8 cellular contexts compared by ENCODE assay signal in the genomic region with DNA sequence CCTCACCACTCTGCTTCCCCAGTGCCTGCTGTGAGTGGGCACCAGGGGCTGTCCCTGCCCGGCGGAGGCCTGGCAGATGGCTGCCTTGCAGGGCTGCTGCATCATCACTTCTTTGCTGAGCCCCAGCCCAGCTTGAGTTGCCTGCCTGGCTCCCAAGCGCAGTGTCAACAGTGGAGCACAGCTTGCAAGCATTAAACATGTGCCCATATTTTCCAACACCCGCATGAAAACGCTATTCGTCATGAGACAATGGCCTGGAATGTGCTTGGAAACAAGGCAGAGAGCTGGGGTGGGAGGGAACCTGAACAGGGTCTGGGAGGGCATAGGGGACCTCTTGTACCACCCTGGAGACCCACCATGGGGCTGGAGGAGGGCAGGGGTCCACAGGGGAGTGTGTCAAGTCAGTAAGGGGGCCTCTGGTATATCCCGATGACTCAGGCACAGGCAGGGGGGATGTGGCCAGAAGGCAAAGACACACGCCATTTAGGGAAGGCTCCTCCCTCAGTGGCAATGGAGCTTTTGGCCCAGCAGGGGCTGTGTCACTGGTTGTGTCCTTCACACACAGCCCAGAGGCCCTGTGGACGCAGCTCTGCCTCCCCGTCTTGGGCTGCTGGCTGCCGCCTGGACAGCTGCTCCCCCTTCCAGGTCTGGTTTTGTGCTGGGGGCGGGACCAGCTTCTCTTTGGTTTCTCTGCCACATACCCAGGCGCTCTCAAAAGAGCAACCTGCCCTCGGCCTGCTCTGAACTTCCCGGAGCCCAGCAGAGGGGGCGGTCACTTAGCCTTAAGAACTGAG. TPM values are rescaled to one million over a fixed set of nuclear protein-coding genes. Genes with fewer than 3 reads are reported as not detected.
DNase-seq lines count a peak whose midpoint lies in the region; ATAC-seq and TF ChIP-seq lines count a peak whose summit lies in the region.

No MANE protein-coding gene starts in this region.

- H3K27me3 ChIP-seq in SJCRH30 (no peaks in the 10 kb centered on the region), gastroesophageal sphincter (no peaks in the 10 kb centered on the region), psoas muscle (ENCODE audit: insufficient read depth in 3 of 3, low read length in 2 of 3) (no peaks in the 10 kb centered on the region), PC-9 (ENCODE audit: insufficient read depth, low read depth) (no peaks in the 10 kb centered on the region)

- intact Hi-C loops in psoas muscle (cut with DNase I) = loop anchor here in 1 of 2 donors (5.0 kb wide), 1 partner anchor 34 kb away; no protein-coding TSS in a partner anchor
- intact Hi-C loops in PC-9 (cut with micrococcal nuclease; ENCODE audit: unreplicated experiment) = no loop called here

- TF ChIP-seq CTCF in gastroesophageal sphincter (IDR thresholded peaks at IDR 0.05) = peak in 3 of 4 experiments; percentile 26 to 78 (median 67)
- TF ChIP-seq CTCF in psoas muscle (IDR thresholded peaks at IDR 0.05) = peak; percentile 35
- no peak for TF ChIP-seq CTCF in PC-9 (conservative IDR thresholded peaks at IDR 0.05)

- H3K9me2 ChIP-seq in PC-9 (ENCODE audit: insufficient read depth) = no peaks in the 10 kb centered on the region

- POLR2A ChIA-PET in PC-9 (lab: Charles Lee; ENCODE audit: unreplicated experiment) = no interaction called here

- in situ Hi-C loops in KBM-7 (cut with MboI; ENCODE audit: low pct_unique_long_range_greater_than_20kb, low sequenced_read_pairs) = no loop called here

- peaks cover 4% of the 10 kb centered on the region in 2 donors for H3K4me1 Mint-ChIP-seq in immature natural killer cell

- H3K4me1 ChIP-seq in SJCRH30 = peaks cover 68% of the 10 kb centered on the region
- peaks cover 12 to 98% (median 64%) of the 10 kb centered on the region in 3 donors for H3K4me1 ChIP-seq in gastroesophageal sphincter
- peaks cover 62% of the 10 kb centered on the region for H3K4me1 ChIP-seq in psoas muscle
- H3K4me1 ChIP-seq in PC-9 (replicated peaks; ENCODE audit: insufficient read depth) = peaks cover 27% of the 10 kb centered on the region

- 0 out of 2 replicates have a peak, but pooled peaks cover 8% of the 10 kb centered on the region for H3K79me2 ChIP-seq in PC-9 (ENCODE audit: low read depth)

- H3K4me3 ChIP-seq in SJCRH30 (no peak overlapping the region), gastroesophageal sphincter (no peak overlapping the region), psoas muscle (no peak overlapping the region), PC-9 (no peak overlapping the region)

- DNase-seq in EL = peak; percentile 90
- peak; percentile 87 to 88 for DNase-seq in SJCRH30
- peak; percentile 75 to 86 for DNase-seq in psoas muscle
- no peak for DNase-seq in immature natural killer cell
- no peak for DNase-seq in PC-9
- DNase-seq in KBM-7 = no peak

- H4K20me1 ChIP-seq in PC-9 (ENCODE audit: insufficient read depth) = no peaks in the 10 kb centered on the region

- CTCF ChIA-PET in PC-9 (lab: Charles Lee) = no interaction called here

- TF ChIP-seq POLR2A in gastroesophageal sphincter (IDR thresholded peaks at IDR 0.05) = peak; percentile 16 to 17

- ATAC-seq in gastroesophageal sphincter = peak; percentile 83
- peak; percentile 68 to 80 (median 78) for ATAC-seq in psoas muscle
- ATAC-seq in HG03175 (IDR thresholded peaks at IDR 0.05; ENCODE audit: unreplicated experiment) = no peak

- no peak for TF ChIP-seq EP300 in gastroesophageal sphincter (IDR thresholded peaks at IDR 0.05)

- WGBS in gastroesophageal sphincter (ENCODE audit: low coverage in 1 of 2), 2 donors = 23% methylated on average over 2 to 3 of the region's 16 CpGs
- 34 to 47% (median 37%) methylated on average over 16 of the region's 16 CpGs for WGBS in psoas muscle, 3 donors

- peaks cover 0 to 3% (median 0%) of the 10 kb centered on the region in 3 donors for H3K36me3 Mint-ChIP-seq in immature natural killer cell

- H3K27ac ChIP-seq in SJCRH30 (peak overlapping the region; percentile 72), gastroesophageal sphincter (peak overlapping the region; percentile 69 to 98 (median 96)), psoas muscle (peak overlapping the region; percentile 85), PC-9 (no peak overlapping the region)

- BruUV-seq in PC-9 (replicated peaks; lab: Mats Ljungman, UMichigan) = no TSS peak

- H3K9me3 ChIP-seq in SJCRH30 (replicated peaks) (no peaks in the 10 kb centered on the region), gastroesophageal sphincter (no peaks in the 10 kb centered on the region), psoas muscle (no peaks in the 10 kb centered on the region), PC-9 (ENCODE audit: insufficient read depth, low read depth) (no peaks in the 10 kb centered on the region)

- H3F3A ChIP-seq in PC-9 (ENCODE audit: insufficient read depth, low read depth) = peaks cover 18% of the 10 kb centered on the region

- H3K27me3 Mint-ChIP-seq in immature natural killer cell (ENCODE audit: low read depth in 3 of 3) = peaks cover 0 to 2% (median 0%) of the 10 kb centered on the region in 3 donors

- no peak overlapping the region for H3K27ac Mint-ChIP-seq in immature natural killer cell

- no peak overlapping the region for H3K4me3 Mint-ChIP-seq in immature natural killer cell

- H2AFZ ChIP-seq in PC-9 = no peak overlapping the region

- no peak overlapping the region for H3K4me2 ChIP-seq in PC-9

- H3K36me3 ChIP-seq in SJCRH30 (no peaks in the 10 kb centered on the region), gastroesophageal sphincter (peaks cover 0 to 7% of the 10 kb centered on the region in 2 donors), psoas muscle (ENCODE audit: insufficient read depth in 1 of 2, low read depth in 1 of 2) (no peaks in the 10 kb centered on the region), PC-9 (ENCODE audit: low read depth) (no peaks in the 10 kb centered on the region)

- H3K9me3 Mint-ChIP-seq in immature natural killer cell = no peaks in the 10 kb centered on the region

RNA-seq across cellular contexts. Expression of gene MTSS2, which starts 17.4 kb away (rescaled TPM):
- total RNA-seq in SJCRH30 (2014; rRNA removed; shearing (Covaris generic)) = 24.6 and 27.4 TPM in 2 replicates
- 100 to 1,000 TPM in 1 of 4 donors, 10 to 100 TPM in 3; 70.9 to 234 (median 85.9) TPM for total RNA-seq in gastroesophageal sphincter
- 100 to 1,000 TPM; 104 to 166 (median 110) TPM for total RNA-seq in psoas muscle
- polyA plus RNA-seq in psoas muscle = 100 to 1,000 TPM in 1 of 3 donors, 10 to 100 TPM in 2; 50.0 to 120 (median 94.3) TPM
- not detected for polyA plus RNA-seq in immature natural killer cell
- total RNA-seq in PC-9 (2021) = 27.6 and 52.0 TPM in 2 replicates

RNA-seq across cellular contexts. Expression of gene IL34, which starts 56.9 kb away (rescaled TPM):
- total RNA-seq in SJCRH30 (2014; rRNA removed; shearing (Covaris generic)) = 0.61 and 0.75 TPM in 2 replicates
- total RNA-seq in gastroesophageal sphincter = 1 to 10 TPM; 1.6 to 4.1 (median 2.8) TPM
- total RNA-seq in psoas muscle = 10 to 100 TPM in 2 of 4 donors, 1 to 10 TPM in 2; 6.5 to 18.5 (median 9.0) TPM
- 1 to 10 TPM in 2 of 3 donors, under 1 TPM in 1; 0.89 to 3.7 (median 2.2) TPM for polyA plus RNA-seq in psoas muscle
- polyA plus RNA-seq in immature natural killer cell = not detected
- total RNA-seq in PC-9 (2021) = not detected in 2 replicates

Comparison
In these comparisons a context has a peak if more than half of its experiments do, and no peak if none do; other contexts are left out.
1. DNase-seq: peak in EL (single experiment), SJCRH30 (2 of 2) and psoas muscle (2 of 2); none in immature natural killer cell (0 of 3), PC-9 (0 of 2) and KBM-7 (single experiment).